In genomic region chr16:87393680-87394055, GRCh38 we compare ENCODE assay signal across 8 cellular contexts.
A peak's percentile ranks its signal among the peaks of the same experiment; 100 is the strongest.
DNase-seq lines count a peak whose midpoint lies in the region; ATAC-seq and TF ChIP-seq lines count a peak whose summit lies in the region.

No MANE protein-coding gene starts in this region.

- DNase-seq in GM12865 (ENCODE audit: low read depth): no peak
- DNase-seq in fibroblast of pulmonary artery (ENCODE audit: low read depth): no peak
- no peak for DNase-seq in retinal pigment epithelial cell (ENCODE audit: low read depth)
- no peak for DNase-seq in stimulated activated CD4-positive, alpha-beta T cell treated with anti-CD3 and anti-CD28 coated beads, Interleukin-2, amount 100 ng/mL, for 24 hours
- no peak for DNase-seq in GM19238 (ENCODE audit: insufficient read length, low spot score)
- DNase-seq in middle frontal gyrus (ENCODE audit: extremely low spot score, low spot score): no peak

- H3K4me3 ChIP-seq in GM12865 (ENCODE audit: low read depth, low read length) (peak overlapping the region; percentile 74), WI38 (ENCODE audit: low read depth, low read length) (peak overlapping the region; percentile 86), fibroblast of pulmonary artery (replicated peaks; ENCODE audit: low read depth, low read length) (peak overlapping the region; percentile 90), retinal pigment epithelial cell (ENCODE audit: low read length) (peak overlapping the region; percentile 72)

- TF ChIP-seq CTCF in GM12865 (IDR thresholded peaks at IDR 0.05; ENCODE audit: insufficient read depth, low read depth, low read length, missing control alignments) (no peak), WI38 (IDR thresholded peaks at IDR 0.05; ENCODE audit: low read depth, low read length) (no peak), fibroblast of pulmonary artery (IDR thresholded peaks at IDR 0.05; ENCODE audit: low read length, missing control alignments) (no peak), retinal pigment epithelial cell (conservative IDR thresholded peaks at IDR 0.05; ENCODE audit: low read depth, low read length) (no peak)

- ATAC-seq in GM21619 (IDR thresholded peaks at IDR 0.05; ENCODE audit: unreplicated experiment): no peak
